In genomic region chr4:14853186-14853946, GRCh38 we compare ENCODE assay signal across 16 cellular contexts.
DNase-seq lines count a peak whose midpoint lies in the region; ATAC-seq and TF ChIP-seq lines count a peak whose summit lies in the region.
"Had no signal": no experiment of that assay in that cellular context is flagged by ENCODE, and none has a peak within 500 bp of the region (broad histone marks: within the 10 kb centered on the region; RNA-seq: fewer than 3 reads in every experiment).

No MANE protein-coding gene starts in this region.

- no peak overlapping the region for H2BK12ac ChIP-seq in mesenchymal stem cell (ENCODE audit: low read length in 2 of 2)

- H3K9me3 Mint-ChIP-seq in chondrocyte (ENCODE audit: low read depth), result peaks cover 6% of the 10 kb centered on the region

- H2AK5ac ChIP-seq in mesenchymal stem cell (ENCODE audit: low read length, severe bottlenecking), result no peak overlapping the region

- H3K9me3 ChIP-seq in mesenchymal stem cell (ENCODE audit: control insufficient read depth, low read length), result no peaks in the 10 kb centered on the region
- H3K9me3 ChIP-seq: BLaER1 treated with 17β-estradiol and CSF1 and Interleukin-3, amounts not matched to agents 10 nM and 100 nM had no signal

- H3K36me3 ChIP-seq in mesenchymal stem cell (ENCODE audit: control insufficient read depth in 1 of 2, insufficient read depth in 2 of 2, low read depth in 1 of 2, low read length in 2 of 2), result no peaks in the 10 kb centered on the region
- H3K36me3 ChIP-seq: BLaER1 treated with 17β-estradiol and CSF1 and Interleukin-3, amounts not matched to agents 10 nM and 100 nM had no signal

- H4K91ac ChIP-seq in mesenchymal stem cell (ENCODE audit: low read length), result no peak overlapping the region

- TF ChIP-seq CTCF in AG10803 (conservative IDR thresholded peaks at IDR 0.05; ENCODE audit: low read length) (no peak), chondrocyte (IDR thresholded peaks at IDR 0.05) (no peak)

- no peak overlapping the region for H3K18ac ChIP-seq in mesenchymal stem cell (ENCODE audit: low read depth in 1 of 2, low read length in 2 of 2)

- H2BK5ac ChIP-seq in mesenchymal stem cell (ENCODE audit: low read depth, low read length, poor library complexity, severe bottlenecking), result no peak overlapping the region

- 97% methylated on average over 2 of the region's 2 CpGs for WGBS in mesenchymal stem cell

- DNase-seq in AG10803 (ENCODE audit: low read depth) (peak; percentile 89), M059J (ENCODE audit: low read depth) (peak; percentile 67), chondrocyte (ENCODE audit: low spot score) (no peak), mesenchymal stem cell (peak; percentile 89), germinal center (ENCODE audit: low spot score) (no peak), T-helper 2 cell (no peak), medulla oblongata (ENCODE audit: extremely low spot score) (no peak)
- DNase-seq: activated CD4-positive, alpha-beta memory T cell treated with anti-CD3 and anti-CD28 coated beads, Interleukin-2, amount 10 ng/mL, durations not matched to agents 7 days and 5 days; activated naive CD8-positive, alpha-beta T cell treated with anti-CD3 and anti-CD28 coated beads, Interleukin-2, amount 10 ng/mL, durations not matched to agents 7 days and 5 days; islet precursor cell; NCI-H524 treated with DMSO at 0.1 percent for 48 hours; stimulated activated CD4-positive, alpha-beta T cell treated with anti-CD3 and anti-CD28 coated beads, Interleukin-1b, Interleukin-23, amount 100 ng/mL, for 48 hours; stimulated activated naive CD8-positive, alpha-beta T cell treated with anti-CD3 and anti-CD28 coated beads, Interleukin-15, amount 100 ng/mL, for 72 hours had no signal

- no peak overlapping the region for H2BK15ac ChIP-seq in mesenchymal stem cell (ENCODE audit: low read depth, poor library complexity, severe bottlenecking)

- no peak overlapping the region for H2BK120ac ChIP-seq in mesenchymal stem cell (ENCODE audit: low read depth, low read length)

- peaks cover 29% of the 10 kb centered on the region for H3K4me1 Mint-ChIP-seq in chondrocyte (ENCODE audit: low read depth)

- H3K36me3 Mint-ChIP-seq in chondrocyte (ENCODE audit: low read depth), result no peaks in the 10 kb centered on the region
- H3K36me3 Mint-ChIP-seq: activated naive CD8-positive, alpha-beta T cell treated with anti-CD3 and anti-CD28 coated beads, Interleukin-2, amount 10 ng/mL, durations not matched to agents 7 days and 5 days had no signal

- no peak overlapping the region for H3K14ac ChIP-seq in mesenchymal stem cell (ENCODE audit: low read length in 2 of 2)

- H3K4me2 ChIP-seq in mesenchymal stem cell (ENCODE audit: low read length, poor library complexity, severe bottlenecking), result no peak overlapping the region
- H3K4me2 ChIP-seq: BLaER1 treated with 17β-estradiol and CSF1 and Interleukin-3, amounts not matched to agents 10 nM and 100 nM had no signal

- no peaks in the 10 kb centered on the region for H3K79me1 ChIP-seq in mesenchymal stem cell (replicated peaks; ENCODE audit: low read length, poor library complexity, severe bottlenecking)

- no peak overlapping the region for H3K23ac ChIP-seq in mesenchymal stem cell (ENCODE audit: low read length in 2 of 2)

- peaks cover 6% of the 10 kb centered on the region for H3K4me1 ChIP-seq in mesenchymal stem cell (ENCODE audit: control insufficient read depth, insufficient read depth, low read depth, low read length)

- H3K27ac Mint-ChIP-seq in chondrocyte (ENCODE audit: unreplicated experiment), result peak overlapping the region; percentile 74
- H3K27ac Mint-ChIP-seq: activated CD4-positive, alpha-beta memory T cell treated with anti-CD3 and anti-CD28 coated beads, Interleukin-2, amount 10 ng/mL, durations not matched to agents 7 days and 5 days; activated naive CD8-positive, alpha-beta T cell treated with anti-CD3 and anti-CD28 coated beads, Interleukin-2, amount 10 ng/mL, durations not matched to agents 7 days and 5 days; stimulated activated naive CD8-positive, alpha-beta T cell treated with anti-CD3 and anti-CD28 coated beads, Interleukin-15, amount 100 ng/mL, for 72 hours had no signal

- no peak overlapping the region for H3K4ac ChIP-seq in mesenchymal stem cell (ENCODE audit: low read depth in 1 of 2, low read length in 2 of 2)

- no peak overlapping the region for H2AFZ ChIP-seq in mesenchymal stem cell (ENCODE audit: low read depth, low read length)

- H3K4me3 Mint-ChIP-seq in chondrocyte (ENCODE audit: unreplicated experiment), result no peak overlapping the region
- H3K4me3 Mint-ChIP-seq: activated CD4-positive, alpha-beta memory T cell treated with anti-CD3 and anti-CD28 coated beads, Interleukin-2, amount 10 ng/mL, durations not matched to agents 7 days and 5 days; activated naive CD8-positive, alpha-beta T cell treated with anti-CD3 and anti-CD28 coated beads, Interleukin-2, amount 10 ng/mL, durations not matched to agents 7 days and 5 days; neural crest cell; stimulated activated naive CD8-positive, alpha-beta T cell treated with anti-CD3 and anti-CD28 coated beads, Interleukin-15, amount 100 ng/mL, for 72 hours had no signal

- H3K27me3 ChIP-seq in mesenchymal stem cell (ENCODE audit: control insufficient read depth in 1 of 2, insufficient read depth in 1 of 2, low read length in 2 of 2), result no peaks in the 10 kb centered on the region
- H3K27me3 ChIP-seq: BLaER1 treated with 17β-estradiol and CSF1 and Interleukin-3, amounts not matched to agents 10 nM and 100 nM had no signal

- H3K27me3 Mint-ChIP-seq in chondrocyte (ENCODE audit: low read depth), result peaks cover 2% of the 10 kb centered on the region
- H3K27me3 Mint-ChIP-seq: activated CD4-positive, alpha-beta memory T cell treated with anti-CD3 and anti-CD28 coated beads, Interleukin-2, amount 10 ng/mL, durations not matched to agents 7 days and 5 days had no signal

- no peak overlapping the region for H3K4me3 ChIP-seq in AG10803 (ENCODE audit: low read length)
- H3K4me3 ChIP-seq in mesenchymal stem cell (ENCODE audit: insufficient read depth in 1 of 2, low read depth in 1 of 2, low read length in 2 of 2), result no peak overlapping the region
- H3K4me3 ChIP-seq: BLaER1 treated with 17β-estradiol and CSF1 and Interleukin-3, amounts not matched to agents 10 nM and 100 nM had no signal

- peak overlapping the region; percentile 71 for H3K9ac ChIP-seq in mesenchymal stem cell (ENCODE audit: low read length)
- H3K9ac ChIP-seq: BLaER1 treated with 17β-estradiol and CSF1 and Interleukin-3, amounts not matched to agents 10 nM and 100 nM had no signal

- H3K27ac ChIP-seq in mesenchymal stem cell (ENCODE audit: low read length, poor library complexity, severe bottlenecking), result no peak overlapping the region
- H3K27ac ChIP-seq: BLaER1 treated with 17β-estradiol and CSF1 and Interleukin-3, amounts not matched to agents 10 nM and 100 nM had no signal

- no peak for ATAC-seq in HG02623 (IDR thresholded peaks at IDR 0.05; ENCODE audit: unreplicated experiment)
- ATAC-seq: stimulated activated naive CD8-positive, alpha-beta T cell treated with anti-CD3 and anti-CD28 coated beads, Interleukin-15, amount 100 ng/mL, for 72 hours had no signal

- no peak overlapping the region for H4K8ac ChIP-seq in mesenchymal stem cell (ENCODE audit: low read length)

Comparison
In these comparisons a context has a peak if more than half of its experiments do, and no peak if none do; other contexts are left out.
1. DNase-seq: peak in AG10803 (single experiment), M059J (single experiment) and mesenchymal stem cell (single experiment); none in chondrocyte (single experiment), germinal center (single experiment), T-helper 2 cell (0 of 5) and medulla oblongata (single experiment).